ENCODE assay signal across 8 cellular contexts in genomic region chr17:49788443-49789277, GRCh38. TPM values are rescaled to one million over a fixed set of nuclear protein-coding genes. Genes with fewer than 3 reads are reported as not detected.
DNase-seq lines count a peak whose midpoint lies in the region; ATAC-seq, FAIRE-seq and TF ChIP-seq lines count a peak whose summit lies in the region.

Gene KAT7, plus strand, starts transcription at chr17:49788681. Its CDS starts 154 bp downstream, at chr17:49788835.

- H3K27me3 Mint-ChIP-seq in endothelial cell (ENCODE audit: unreplicated experiment) (peaks cover 2% of the 10 kb centered on the region), mesothelial cell of epicardium (ENCODE audit: low read depth) (peaks cover 5% of the 10 kb centered on the region)

- H3K36me3 ChIP-seq in OCI-LY7 (ENCODE audit: insufficient read depth, low read length), result peaks cover 43% of the 10 kb centered on the region

- H3K9me3 Mint-ChIP-seq in endothelial cell (ENCODE audit: unreplicated experiment) (no peaks in the 10 kb centered on the region), mesothelial cell of epicardium (no peaks in the 10 kb centered on the region)

- peaks cover 45% of the 10 kb centered on the region for H3K79me2 ChIP-seq in OCI-LY7 (ENCODE audit: insufficient read depth, low read depth, low read length)

- TF ChIP-seq CTCF in D721Med (IDR thresholded peaks at IDR 0.05; ENCODE audit: insufficient read depth, missing control alignments), result no peak
- no peak for TF ChIP-seq CTCF in OCI-LY7 (conservative IDR thresholded peaks at IDR 0.05; ENCODE audit: low read length)
- no peak for TF ChIP-seq CTCF in endothelial cell (IDR thresholded peaks at IDR 0.05; ENCODE audit: unreplicated experiment)
- TF ChIP-seq CTCF in mesothelial cell of epicardium (IDR thresholded peaks at IDR 0.05; ENCODE audit: unreplicated experiment), result peak; percentile 9

- H3K4me1 ChIP-seq in OCI-LY7 (ENCODE audit: insufficient read depth, low read length, poor library complexity, severe bottlenecking), result peaks cover 25% of the 10 kb centered on the region

- peak within 1 kb of the TSS; percentile 88 for H3K4me3 ChIP-seq in OCI-LY7 (ENCODE audit: low read depth, low read length, poor library complexity, severe bottlenecking)

- H3K9me2 ChIP-seq in OCI-LY7 (ENCODE audit: insufficient read depth, low read length), result no peaks in the 10 kb centered on the region

- peak within 1 kb of the TSS; percentile 99 for H3K27ac Mint-ChIP-seq in endothelial cell (ENCODE audit: unreplicated experiment)
- H3K27ac Mint-ChIP-seq in mesothelial cell of epicardium, result peak within 1 kb of the TSS; percentile 99

- peak within 1 kb of the TSS; percentile 83 for H2AFZ ChIP-seq in OCI-LY7 (ENCODE audit: low read length)

- H3K4me3 Mint-ChIP-seq in endothelial cell (ENCODE audit: unreplicated experiment) (peak within 1 kb of the TSS; percentile 96), mesothelial cell of epicardium (peak within 1 kb of the TSS; percentile 98)

- H3K4me2 ChIP-seq in OCI-LY7 (ENCODE audit: low read length), result peak within 1 kb of the TSS; percentile 78

- H3K36me3 Mint-ChIP-seq in endothelial cell (ENCODE audit: low read depth, unreplicated experiment) (peaks cover 4% of the 10 kb centered on the region), mesothelial cell of epicardium (peaks cover 9% of the 10 kb centered on the region)

- no TSS peak for BruUV-seq in OCI-LY7 (replicated peaks; lab: Mats Ljungman, UMichigan)

- peak; percentile 85 for ATAC-seq in GM21526 (IDR thresholded peaks at IDR 0.05; ENCODE audit: low FRiP score, unreplicated experiment)

- H4K20me1 ChIP-seq in OCI-LY7 (ENCODE audit: insufficient read depth, low read length), result peaks cover 24% of the 10 kb centered on the region

- intact Hi-C loops in OCI-LY7 (cut with micrococcal nuclease; ENCODE audit: unreplicated experiment), result loop anchor here (1.0 to 2.0 kb wide), 3 partner anchors 24 to 80 kb away; partner anchors contain the start of gene FAM117A

- H3K9me3 ChIP-seq in OCI-LY7 (ENCODE audit: low read length), result no peaks in the 10 kb centered on the region

- DNase-seq in D721Med (ENCODE audit: insufficient read length, low spot score) (peak; percentile 79), HuH-7.5 (ENCODE audit: low spot score) (peak; percentile 88), OCI-LY7 (ENCODE audit: low spot score) (peak; percentile 100), activated T-cell treated with anti-CD3 and anti-CD28 coated beads for 1 hour (ENCODE audit: low read depth) (peak; percentile 95), endothelial cell (ENCODE audit: low spot score) (peak; percentile 97), mesothelial cell of epicardium (ENCODE audit: low spot score in 2 of 2, unreplicated experiment in 2 of 2) (peak; percentile 98)
- peak; percentile 99 to 100 for DNase-seq in stimulated activated CD8-positive, alpha-beta memory T cell treated with anti-CD3 and anti-CD28 coated beads, Interleukin-15, amount 100 ng/mL, for 48 hours (ENCODE audit: low read depth in 2 of 2)

- H3K27ac ChIP-seq in OCI-LY7 (ENCODE audit: low read depth, low read length, poor library complexity, severe bottlenecking), result peak within 1 kb of the TSS; percentile 86

- POLR2A ChIA-PET in OCI-LY7 (lab: Charles Lee), result interaction anchor here (0.6 to 1.4 kb wide), 7 partner anchors 10 to 81 kb away, joined by 3 to 10 read pairs (median 3); partner anchors contain the start of genes FAM117A and SLC35B1

- CTCF ChIA-PET in OCI-LY7 (lab: Charles Lee; ENCODE audit: unreplicated experiment), result interaction anchor here (1.2 kb wide), 1 partner anchor 29 kb away, joined by 3 read pairs; no protein-coding TSS in a partner anchor

- FAIRE-seq in D721Med (lab: Jason Lieb, UNC), result no peak

- H3K4me1 Mint-ChIP-seq in endothelial cell (ENCODE audit: unreplicated experiment) (peaks cover 26% of the 10 kb centered on the region), mesothelial cell of epicardium (peaks cover 32% of the 10 kb centered on the region)

RNA-seq across cellular contexts. Expression of gene KAT7, which starts in this region (rescaled TPM):
- 41.0 and 43.3 TPM in 2 replicates for total RNA-seq in OCI-LY7 (2014; rRNA removed; shearing (Covaris generic))
- total RNA-seq in OCI-LY7 (2022) (70.3 and 76.8 TPM in 2 replicates), endothelial cell (ENCODE audit: unreplicated experiment) (307 TPM), mesothelial cell of epicardium (66.7 to 74.3 TPM (median 69.9 TPM) in 3 replicates)

Comparison
In these comparisons a context has a peak if more than half of its experiments do, and no peak if none do; other contexts are left out.
1. Peak in every context shown above with its lines: DNase-seq, ATAC-seq, H3K4me3 ChIP-seq and H3K27ac ChIP-seq.